17 cellular contexts compared by ENCODE assay signal in the genomic region with DNA sequence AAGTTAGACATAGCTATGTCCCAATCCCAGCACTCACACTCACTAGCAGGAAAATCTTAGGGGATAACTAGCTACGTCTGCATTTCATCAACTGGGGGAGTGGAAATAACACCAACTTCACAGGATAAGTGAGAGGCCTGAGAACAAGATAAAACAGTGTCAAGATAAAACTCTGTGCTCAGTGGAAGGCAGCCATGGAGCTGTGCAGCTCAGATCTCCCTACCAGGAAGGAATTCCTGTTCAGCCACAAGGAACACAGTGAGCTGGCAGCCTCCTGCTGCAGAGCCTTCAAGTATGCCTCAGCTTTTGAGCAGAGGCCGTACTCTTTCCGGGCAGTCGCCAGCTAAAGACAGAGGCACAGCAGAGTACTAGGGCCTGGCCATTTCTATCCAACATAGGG.
A peak's percentile ranks its signal among the peaks of the same experiment; 100 is the strongest.
DNase-seq lines count a peak whose midpoint lies in the region; ATAC-seq and TF ChIP-seq lines count a peak whose summit lies in the region.
"Had no signal": no experiment of that assay in that cellular context is flagged by ENCODE, and none has a peak within 500 bp of the region (broad histone marks: within the 10 kb centered on the region; RNA-seq: fewer than 3 reads in every experiment).

No MANE protein-coding gene starts in this region.

- H3K4me3 ChIP-seq in astrocyte of the spinal cord (ENCODE audit: low read depth, low read length) = no peak overlapping the region
- no peak overlapping the region for H3K4me3 ChIP-seq in fibroblast of villous mesenchyme (ENCODE audit: low read depth, low read length)
- H3K4me3 ChIP-seq: colonic mucosa, right lobe of liver, thoracic aorta had no signal

- ATAC-seq in HG02763 (IDR thresholded peaks at IDR 0.05; ENCODE audit: unreplicated experiment) = no peak
- ATAC-seq: stimulated activated effector memory CD8-positive, alpha-beta T cell treated with anti-CD3 and anti-CD28 coated beads, Interleukin-12 subunit alpha, Interleukin-12 subunit beta, amount 100 ng/mL, for 72 hours had no signal

- TF ChIP-seq CTCF in astrocyte of the spinal cord (IDR thresholded peaks at IDR 0.05; ENCODE audit: low read depth, low read length) (no peak), fibroblast of villous mesenchyme (IDR thresholded peaks at IDR 0.05; ENCODE audit: insufficient read depth, low read depth, low read length) (no peak)

- in situ Hi-C loops in astrocyte of the spinal cord (cut with HindIII; ENCODE audit: low sequenced_read_pairs) = no loop called here

- peak; percentile 6 for DNase-seq in GM04503 (ENCODE audit: low read depth)
- peak; percentile 62 for DNase-seq in astrocyte of the spinal cord (ENCODE audit: low read depth, low spot score)
- DNase-seq in fibroblast of villous mesenchyme (ENCODE audit: low read depth) = peak; percentile 42
- DNase-seq in renal cortical epithelial cell (ENCODE audit: low read depth) = peak; percentile 31
- DNase-seq in SIG-M5 treated with dmso at 0.1 percent for 504 hours (lab: John Stamatoyannopoulos, UW; ENCODE audit: unreplicated experiment) = no peak
- no peak for DNase-seq in cerebellum (ENCODE audit: low spot score)
- DNase-seq: amygdala, colonic mucosa, GOT3, NCI-H1105, NCI-H524, occipital lobe, right lobe of liver, SHP77 had no signal

Comparison
In these comparisons a context has a peak if more than half of its experiments do, and no peak if none do; other contexts are left out.
1. DNase-seq: peak in GM04503 (single experiment), astrocyte of the spinal cord (single experiment), fibroblast of villous mesenchyme (single experiment) and renal cortical epithelial cell (single experiment); none in SIG-M5 treated with dmso at 0.1 percent for 504 hours (single experiment) and cerebellum (single experiment).